ENCODE assay signal across 21 cellular contexts in genomic region chr7:37068902-37069301, GRCh38.
DNase-seq lines count a peak whose midpoint lies in the region; ATAC-seq and TF ChIP-seq lines count a peak whose summit lies in the region.
"Had no signal": no experiment of that assay in that cellular context is flagged by ENCODE, and none has a peak within 500 bp of the region (broad histone marks: within the 10 kb centered on the region; RNA-seq: fewer than 3 reads in every experiment).

No MANE protein-coding gene starts in this region.

- H3K36me3 ChIP-seq in RWPE2 (ENCODE audit: low read depth) = no peaks in the 10 kb centered on the region
- H3K36me3 ChIP-seq: BE2C, cardiac muscle cell, right lobe of liver had no signal

- H3K4me1 ChIP-seq in RWPE2 (ENCODE audit: insufficient read depth, poor library complexity, severe bottlenecking) = no peaks in the 10 kb centered on the region
- H3K4me1 ChIP-seq: BE2C, parathyroid adenoma, right lobe of liver had no signal

- H3K4me3 ChIP-seq in AG04450 (ENCODE audit: low read depth, low read length) (no peak overlapping the region), RWPE2 (ENCODE audit: severe bottlenecking) (no peak overlapping the region), epithelial cell of proximal tubule (ENCODE audit: low read depth, low read length) (no peak overlapping the region)
- H3K4me3 ChIP-seq: cardiac muscle cell, right lobe of liver had no signal

- no peaks in the 10 kb centered on the region for H3K27me3 ChIP-seq in AG04450 (ENCODE audit: control insufficient read depth, insufficient read depth, low read length)
- no peaks in the 10 kb centered on the region for H3K27me3 ChIP-seq in RWPE2 (ENCODE audit: insufficient read depth, poor library complexity, severe bottlenecking)
- H3K27me3 ChIP-seq: BE2C, cardiac muscle cell, right lobe of liver had no signal

- H3K27ac ChIP-seq in AG04450 (ENCODE audit: low read depth, low read length) = no peak overlapping the region
- no peak overlapping the region for H3K27ac ChIP-seq in RWPE2 (ENCODE audit: poor library complexity, severe bottlenecking)
- H3K27ac ChIP-seq: cardiac muscle cell, parathyroid adenoma, right lobe of liver had no signal

- TF ChIP-seq CTCF in AG04450 (IDR thresholded peaks at IDR 0.05; ENCODE audit: low read depth, low read length) (0 out of 2 replicates have a peak, but pooled peaks have one; percentile 3), RWPE2 (IDR thresholded peaks at IDR 0.05; ENCODE audit: poor library complexity, severe bottlenecking) (no peak), epithelial cell of proximal tubule (conservative IDR thresholded peaks at IDR 0.05; ENCODE audit: low read depth, low read length) (peak; percentile 11)

- POLR2A ChIA-PET in AG04450 (lab: Yijun Ruan, JAX) = no interaction called here

- 0 out of 3 replicates have a peak, but pooled peaks have one; percentile 17 for ATAC-seq in RWPE2 (ENCODE audit: low read depth)
- ATAC-seq: left cardiac atrium, right lobe of liver had no signal

- DNase-seq in NCI-H82 (lab: John Stamatoyannopoulos, UW) (peak; percentile 9), NCI-H82 treated with DMSO at 0.1 percent for 48 hours (lab: John Stamatoyannopoulos, UW; ENCODE audit: unreplicated experiment) (no peak), AG04450 (ENCODE audit: low read depth, low spot score) (no peak), RWPE2 (ENCODE audit: low spot score) (no peak), epithelial cell of proximal tubule (ENCODE audit: low read depth) (no peak), Kasumi-1 (lab: John Stamatoyannopoulos, UW) (no peak), LoVo (ENCODE audit: low spot score) (no peak), occipital lobe (lab: John Stamatoyannopoulos, UW) (no peak)
- DNase-seq: activated B cell treated with CpG ODN at 0.5 μM for 24 hours; amygdala; BE2C; Karpas-422; left cardiac atrium; mesenchymal stem cell; NCI-H1092; NCI-H187 treated with DMSO at 0.1 percent for 48 hours; right lobe of liver; stimulated activated CD8-positive, alpha-beta memory T cell treated with anti-CD3 and anti-CD28 coated beads, Interleukin-4, amount 100 ng/mL, for 48 hours; T1000 had no signal

- CTCF ChIA-PET in AG04450 (lab: Charles Lee) = interaction anchor here (0.7 kb wide), 1 partner anchor 80 kb away, joined by 4 read pairs; no protein-coding TSS in a partner anchor

- H3K9me3 ChIP-seq in AG04450 (ENCODE audit: control insufficient read depth, insufficient read depth, low read length) (no peaks in the 10 kb centered on the region), RWPE2 (ENCODE audit: severe bottlenecking) (no peaks in the 10 kb centered on the region)
- H3K9me3 ChIP-seq: BE2C, right lobe of liver had no signal
